1 cellular context compared by ENCODE assay signal in the genomic region with DNA sequence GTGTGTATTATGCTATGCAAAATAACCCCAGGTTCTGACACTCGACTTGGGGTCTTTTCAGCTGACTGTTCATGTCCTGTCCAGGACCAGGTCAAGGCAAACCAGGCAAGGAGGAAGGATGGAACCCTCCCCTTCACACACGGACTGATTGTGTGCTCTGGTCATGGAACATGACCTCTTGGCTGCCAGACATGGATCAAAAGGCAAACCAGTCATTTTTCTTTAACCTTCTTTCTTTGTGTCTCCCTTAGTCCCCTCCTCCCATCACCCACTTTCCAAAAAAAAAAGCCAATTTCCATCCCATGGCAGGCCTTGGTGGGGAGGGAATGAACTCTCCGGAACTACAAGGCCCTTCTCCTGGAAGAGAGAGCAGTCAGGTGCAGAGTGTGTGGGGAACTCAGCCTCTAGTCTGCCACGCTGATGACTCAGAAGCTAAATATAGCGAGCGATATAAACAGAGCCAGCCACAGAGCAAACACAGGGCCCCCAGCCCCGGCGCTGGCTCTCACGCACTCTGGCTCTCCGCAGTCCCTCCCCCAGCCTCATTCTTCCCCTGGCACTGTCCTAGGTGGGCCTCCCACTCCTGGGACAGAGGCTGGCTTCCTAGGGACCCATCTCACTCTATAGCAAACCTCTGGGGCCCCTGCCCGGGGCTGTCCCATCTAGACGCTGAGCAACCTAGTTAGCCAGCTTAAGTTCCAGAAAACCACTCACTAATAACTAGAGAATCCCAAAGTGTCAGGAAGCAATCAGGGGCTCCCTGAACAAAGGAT.
A peak's percentile ranks its signal among the peaks of the same experiment; 100 is the strongest.
TF ChIP-seq lines count a peak whose summit lies in the region.

No MANE protein-coding gene starts in this region.

TF ChIP-seq in HepG2, 621 proteins besides CTCF, POLR2A, EP300 and RAD21 (continued from another document and continues in another):
- peak; percentile 91; the same call in 1 of the 2 replicates for TF ChIP-seq SNAI1 (CRISPR knock-in tag; IDR thresholded peaks at IDR 0.05; ENCODE audit: borderline replicate concordance)
- TF ChIP-seq, protein P1, sequence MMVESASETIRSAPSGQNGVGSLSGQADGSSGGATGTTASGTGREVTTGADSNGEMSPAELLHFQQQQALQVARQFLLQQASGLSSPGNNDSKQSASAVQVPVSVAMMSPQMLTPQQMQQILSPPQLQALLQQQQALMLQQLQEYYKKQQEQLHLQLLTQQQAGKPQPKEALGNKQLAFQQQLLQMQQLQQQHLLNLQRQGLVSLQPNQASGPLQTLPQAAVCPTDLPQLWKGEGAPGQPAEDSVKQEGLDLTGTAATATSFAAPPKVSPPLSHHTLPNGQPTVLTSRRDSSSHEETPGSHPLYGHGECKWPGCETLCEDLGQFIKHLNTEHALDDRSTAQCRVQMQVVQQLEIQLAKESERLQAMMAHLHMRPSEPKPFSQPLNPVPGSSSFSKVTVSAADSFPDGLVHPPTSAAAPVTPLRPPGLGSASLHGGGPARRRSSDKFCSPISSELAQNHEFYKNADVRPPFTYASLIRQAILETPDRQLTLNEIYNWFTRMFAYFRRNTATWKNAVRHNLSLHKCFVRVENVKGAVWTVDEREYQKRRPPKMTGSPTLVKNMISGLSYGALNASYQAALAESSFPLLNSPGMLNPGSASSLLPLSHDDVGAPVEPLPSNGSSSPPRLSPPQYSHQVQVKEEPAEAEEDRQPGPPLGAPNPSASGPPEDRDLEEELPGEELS (CRISPR knock-in tag; IDR thresholded peaks at IDR 0.05): peak; percentile 95
- TF ChIP-seq, protein P2, sequence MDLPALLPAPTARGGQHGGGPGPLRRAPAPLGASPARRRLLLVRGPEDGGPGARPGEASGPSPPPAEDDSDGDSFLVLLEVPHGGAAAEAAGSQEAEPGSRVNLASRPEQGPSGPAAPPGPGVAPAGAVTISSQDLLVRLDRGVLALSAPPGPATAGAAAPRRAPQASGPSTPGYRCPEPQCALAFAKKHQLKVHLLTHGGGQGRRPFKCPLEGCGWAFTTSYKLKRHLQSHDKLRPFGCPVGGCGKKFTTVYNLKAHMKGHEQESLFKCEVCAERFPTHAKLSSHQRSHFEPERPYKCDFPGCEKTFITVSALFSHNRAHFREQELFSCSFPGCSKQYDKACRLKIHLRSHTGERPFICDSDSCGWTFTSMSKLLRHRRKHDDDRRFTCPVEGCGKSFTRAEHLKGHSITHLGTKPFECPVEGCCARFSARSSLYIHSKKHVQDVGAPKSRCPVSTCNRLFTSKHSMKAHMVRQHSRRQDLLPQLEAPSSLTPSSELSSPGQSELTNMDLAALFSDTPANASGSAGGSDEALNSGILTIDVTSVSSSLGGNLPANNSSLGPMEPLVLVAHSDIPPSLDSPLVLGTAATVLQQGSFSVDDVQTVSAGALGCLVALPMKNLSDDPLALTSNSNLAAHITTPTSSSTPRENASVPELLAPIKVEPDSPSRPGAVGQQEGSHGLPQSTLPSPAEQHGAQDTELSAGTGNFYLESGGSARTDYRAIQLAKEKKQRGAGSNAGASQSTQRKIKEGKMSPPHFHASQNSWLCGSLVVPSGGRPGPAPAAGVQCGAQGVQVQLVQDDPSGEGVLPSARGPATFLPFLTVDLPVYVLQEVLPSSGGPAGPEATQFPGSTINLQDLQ (CRISPR knock-in tag; IDR thresholded peaks at IDR 0.05): peak; percentile 43; the same call in 1 of the 2 replicates
- peak; percentile 45; the same call in 1 of the 2 replicates for TF ChIP-seq SMC3 (IDR thresholded peaks at IDR 0.05; ENCODE audit: low read length)
- TF ChIP-seq SPEN (CRISPR knock-in tag; IDR thresholded peaks at IDR 0.05; ENCODE audit: low read depth): peak; percentile 78
- TF ChIP-seq ZNF549 (CRISPR knock-in tag; IDR thresholded peaks at IDR 0.05): no peak
- peak; percentile 75; the same call in 1 of the 2 replicates for TF ChIP-seq ZNF350 (CRISPR knock-in tag; IDR thresholded peaks at IDR 0.05; ENCODE audit: borderline replicate concordance, low read depth)
- TF ChIP-seq FOXJ3 (CRISPR knock-in tag; IDR thresholded peaks at IDR 0.05; ENCODE audit: borderline replicate concordance): peak; percentile 90; the same call in 1 of the 2 replicates
- TF ChIP-seq ZNF614 (CRISPR knock-in tag; IDR thresholded peaks at IDR 0.05; ENCODE audit: borderline replicate concordance): peak; percentile 75
- TF ChIP-seq MTA1 (CRISPR knock-in tag; IDR thresholded peaks at IDR 0.05; ENCODE audit: borderline replicate concordance): peak; percentile 83; the same call in 1 of the 2 replicates
- TF ChIP-seq NFRKB (IDR thresholded peaks at IDR 0.05): no peak
- TF ChIP-seq ZNF501 (CRISPR knock-in tag; IDR thresholded peaks at IDR 0.05): peak; percentile 66; the same call in 1 of the 2 replicates
- no peak for TF ChIP-seq ZNF775 (CRISPR knock-in tag; IDR thresholded peaks at IDR 0.05; ENCODE audit: borderline replicate concordance)
- peak; percentile 7 for TF ChIP-seq PRPF4 (IDR thresholded peaks at IDR 0.05; ENCODE audit: low read depth, low read length, poor library complexity, severe bottlenecking)
- 0 out of 2 replicates have a peak, but pooled peaks have one; percentile 20 for TF ChIP-seq NFYC (CRISPR knock-in tag; IDR thresholded peaks at IDR 0.05)
- TF ChIP-seq ZBTB7B (CRISPR knock-in tag; IDR thresholded peaks at IDR 0.05): peak; percentile 78
- TF ChIP-seq ZSCAN29 (CRISPR knock-in tag; conservative IDR thresholded peaks at IDR 0.05): peak; percentile 60; the same call in 1 of the 2 replicates
- TF ChIP-seq DR1 (CRISPR knock-in tag; IDR thresholded peaks at IDR 0.05): peak; percentile 69
- TF ChIP-seq GATAD2A (CRISPR knock-in tag; IDR thresholded peaks at IDR 0.05): peak; percentile 97
- TF ChIP-seq ZBTB20 (CRISPR knock-in tag; IDR thresholded peaks at IDR 0.05; ENCODE audit: borderline replicate concordance, low read depth): peak; percentile 62; the same call in 1 of the 2 replicates
- TF ChIP-seq ATF7-NPFF (CRISPR knock-in tag; IDR thresholded peaks at IDR 0.05; ENCODE audit: low read depth): peak; percentile 25; the same call in 1 of the 2 replicates
- peak; percentile 91; the same call in 1 of the 2 replicates for TF ChIP-seq ZNF205 (CRISPR knock-in tag; IDR thresholded peaks at IDR 0.05)
- peak; percentile 78; the same call in 1 of the 2 replicates for TF ChIP-seq SOX13 (IDR thresholded peaks at IDR 0.05)
- TF ChIP-seq SOX13 (CRISPR knock-in tag; conservative IDR thresholded peaks at IDR 0.05 in 1 of 2, IDR thresholded peaks at IDR 0.05 in 1 of 2): peak in 1 of 2 experiments; percentile 86; a peak in 2 of 4 replicates
- TF ChIP-seq BCL6 (CRISPR knock-in tag; IDR thresholded peaks at IDR 0.05): peak; percentile 90
- TF ChIP-seq, protein P3, sequence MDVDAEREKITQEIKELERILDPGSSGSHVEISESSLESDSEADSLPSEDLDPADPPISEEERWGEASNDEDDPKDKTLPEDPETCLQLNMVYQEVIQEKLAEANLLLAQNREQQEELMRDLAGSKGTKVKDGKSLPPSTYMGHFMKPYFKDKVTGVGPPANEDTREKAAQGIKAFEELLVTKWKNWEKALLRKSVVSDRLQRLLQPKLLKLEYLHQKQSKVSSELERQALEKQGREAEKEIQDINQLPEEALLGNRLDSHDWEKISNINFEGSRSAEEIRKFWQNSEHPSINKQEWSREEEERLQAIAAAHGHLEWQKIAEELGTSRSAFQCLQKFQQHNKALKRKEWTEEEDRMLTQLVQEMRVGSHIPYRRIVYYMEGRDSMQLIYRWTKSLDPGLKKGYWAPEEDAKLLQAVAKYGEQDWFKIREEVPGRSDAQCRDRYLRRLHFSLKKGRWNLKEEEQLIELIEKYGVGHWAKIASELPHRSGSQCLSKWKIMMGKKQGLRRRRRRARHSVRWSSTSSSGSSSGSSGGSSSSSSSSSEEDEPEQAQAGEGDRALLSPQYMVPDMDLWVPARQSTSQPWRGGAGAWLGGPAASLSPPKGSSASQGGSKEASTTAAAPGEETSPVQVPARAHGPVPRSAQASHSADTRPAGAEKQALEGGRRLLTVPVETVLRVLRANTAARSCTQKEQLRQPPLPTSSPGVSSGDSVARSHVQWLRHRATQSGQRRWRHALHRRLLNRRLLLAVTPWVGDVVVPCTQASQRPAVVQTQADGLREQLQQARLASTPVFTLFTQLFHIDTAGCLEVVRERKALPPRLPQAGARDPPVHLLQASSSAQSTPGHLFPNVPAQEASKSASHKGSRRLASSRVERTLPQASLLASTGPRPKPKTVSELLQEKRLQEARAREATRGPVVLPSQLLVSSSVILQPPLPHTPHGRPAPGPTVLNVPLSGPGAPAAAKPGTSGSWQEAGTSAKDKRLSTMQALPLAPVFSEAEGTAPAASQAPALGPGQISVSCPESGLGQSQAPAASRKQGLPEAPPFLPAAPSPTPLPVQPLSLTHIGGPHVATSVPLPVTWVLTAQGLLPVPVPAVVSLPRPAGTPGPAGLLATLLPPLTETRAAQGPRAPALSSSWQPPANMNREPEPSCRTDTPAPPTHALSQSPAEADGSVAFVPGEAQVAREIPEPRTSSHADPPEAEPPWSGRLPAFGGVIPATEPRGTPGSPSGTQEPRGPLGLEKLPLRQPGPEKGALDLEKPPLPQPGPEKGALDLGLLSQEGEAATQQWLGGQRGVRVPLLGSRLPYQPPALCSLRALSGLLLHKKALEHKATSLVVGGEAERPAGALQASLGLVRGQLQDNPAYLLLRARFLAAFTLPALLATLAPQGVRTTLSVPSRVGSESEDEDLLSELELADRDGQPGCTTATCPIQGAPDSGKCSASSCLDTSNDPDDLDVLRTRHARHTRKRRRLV (CRISPR knock-in tag; IDR thresholded peaks at IDR 0.05): 0 out of 2 replicates have a peak, but pooled peaks have one; percentile 34
- TF ChIP-seq HIVEP1 (CRISPR knock-in tag; IDR thresholded peaks at IDR 0.05): peak; percentile 89; the same call in 1 of the 2 replicates
- TF ChIP-seq, protein P4, sequence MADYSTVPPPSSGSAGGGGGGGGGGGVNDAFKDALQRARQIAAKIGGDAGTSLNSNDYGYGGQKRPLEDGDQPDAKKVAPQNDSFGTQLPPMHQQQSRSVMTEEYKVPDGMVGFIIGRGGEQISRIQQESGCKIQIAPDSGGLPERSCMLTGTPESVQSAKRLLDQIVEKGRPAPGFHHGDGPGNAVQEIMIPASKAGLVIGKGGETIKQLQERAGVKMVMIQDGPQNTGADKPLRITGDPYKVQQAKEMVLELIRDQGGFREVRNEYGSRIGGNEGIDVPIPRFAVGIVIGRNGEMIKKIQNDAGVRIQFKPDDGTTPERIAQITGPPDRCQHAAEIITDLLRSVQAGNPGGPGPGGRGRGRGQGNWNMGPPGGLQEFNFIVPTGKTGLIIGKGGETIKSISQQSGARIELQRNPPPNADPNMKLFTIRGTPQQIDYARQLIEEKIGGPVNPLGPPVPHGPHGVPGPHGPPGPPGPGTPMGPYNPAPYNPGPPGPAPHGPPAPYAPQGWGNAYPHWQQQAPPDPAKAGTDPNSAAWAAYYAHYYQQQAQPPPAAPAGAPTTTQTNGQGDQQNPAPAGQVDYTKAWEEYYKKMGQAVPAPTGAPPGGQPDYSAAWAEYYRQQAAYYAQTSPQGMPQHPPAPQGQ (CRISPR knock-in tag; IDR thresholded peaks at IDR 0.05; ENCODE audit: borderline replicate concordance): 0 out of 2 replicates have a peak, but pooled peaks have one; percentile 55
- TF ChIP-seq JUND (CRISPR knock-in tag; IDR thresholded peaks at IDR 0.05): peak; percentile 98
- TF ChIP-seq SOX6 (IDR thresholded peaks at IDR 0.05): no peak
- TF ChIP-seq SOX6 (CRISPR knock-in tag; IDR thresholded peaks at IDR 0.05): peak; percentile 97
- TF ChIP-seq KDM1A (CRISPR knock-in tag; IDR thresholded peaks at IDR 0.05): peak; percentile 51; the same call in 1 of the 2 replicates
- peak; percentile 100 for TF ChIP-seq AHR (CRISPR knock-in tag; IDR thresholded peaks at IDR 0.05)
- TF ChIP-seq ZNF331 (CRISPR knock-in tag; IDR thresholded peaks at IDR 0.05): peak; percentile 80
- TF ChIP-seq RXRA (CRISPR knock-in tag; IDR thresholded peaks at IDR 0.05): peak; percentile 97
- TF ChIP-seq, protein P5, sequence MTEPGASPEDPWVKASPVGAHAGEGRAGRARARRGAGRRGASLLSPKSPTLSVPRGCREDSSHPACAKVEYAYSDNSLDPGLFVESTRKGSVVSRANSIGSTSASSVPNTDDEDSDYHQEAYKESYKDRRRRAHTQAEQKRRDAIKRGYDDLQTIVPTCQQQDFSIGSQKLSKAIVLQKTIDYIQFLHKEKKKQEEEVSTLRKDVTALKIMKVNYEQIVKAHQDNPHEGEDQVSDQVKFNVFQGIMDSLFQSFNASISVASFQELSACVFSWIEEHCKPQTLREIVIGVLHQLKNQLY (CRISPR knock-in tag; IDR thresholded peaks at IDR 0.05): peak; percentile 96
- TF ChIP-seq, protein P6, sequence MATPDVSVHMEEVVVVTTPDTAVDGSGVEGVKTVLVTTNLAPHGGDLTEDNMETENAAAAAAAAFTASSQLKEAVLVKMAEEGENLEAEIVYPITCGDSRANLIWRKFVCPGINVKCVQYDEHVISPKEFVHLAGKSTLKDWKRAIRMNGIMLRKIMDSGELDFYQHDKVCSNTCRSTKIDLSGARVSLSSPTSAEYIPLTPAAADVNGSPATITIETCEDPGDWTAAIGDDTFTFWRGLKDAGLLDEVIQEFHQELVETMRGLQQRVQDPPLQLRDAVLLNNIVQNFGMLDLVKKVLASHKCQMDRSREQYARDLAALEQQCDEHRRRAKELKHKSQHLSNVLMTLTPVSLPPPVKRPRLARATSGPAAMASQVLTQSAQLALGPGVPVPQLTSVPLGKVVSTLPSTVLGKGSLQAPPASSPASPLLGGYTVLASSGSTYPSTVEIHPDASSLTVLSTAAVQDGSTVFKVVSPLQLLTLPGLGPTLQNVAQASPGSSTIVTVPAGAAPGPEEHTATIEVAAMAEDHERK (CRISPR knock-in tag; IDR thresholded peaks at IDR 0.05; ENCODE audit: low read depth): peak; percentile 28; the same call in 1 of the 2 replicates
- peak; percentile 72; the same call in 1 of the 2 replicates for TF ChIP-seq ZNF652 (CRISPR knock-in tag; IDR thresholded peaks at IDR 0.05; ENCODE audit: borderline replicate concordance, low read depth)
- TF ChIP-seq, protein P7, sequence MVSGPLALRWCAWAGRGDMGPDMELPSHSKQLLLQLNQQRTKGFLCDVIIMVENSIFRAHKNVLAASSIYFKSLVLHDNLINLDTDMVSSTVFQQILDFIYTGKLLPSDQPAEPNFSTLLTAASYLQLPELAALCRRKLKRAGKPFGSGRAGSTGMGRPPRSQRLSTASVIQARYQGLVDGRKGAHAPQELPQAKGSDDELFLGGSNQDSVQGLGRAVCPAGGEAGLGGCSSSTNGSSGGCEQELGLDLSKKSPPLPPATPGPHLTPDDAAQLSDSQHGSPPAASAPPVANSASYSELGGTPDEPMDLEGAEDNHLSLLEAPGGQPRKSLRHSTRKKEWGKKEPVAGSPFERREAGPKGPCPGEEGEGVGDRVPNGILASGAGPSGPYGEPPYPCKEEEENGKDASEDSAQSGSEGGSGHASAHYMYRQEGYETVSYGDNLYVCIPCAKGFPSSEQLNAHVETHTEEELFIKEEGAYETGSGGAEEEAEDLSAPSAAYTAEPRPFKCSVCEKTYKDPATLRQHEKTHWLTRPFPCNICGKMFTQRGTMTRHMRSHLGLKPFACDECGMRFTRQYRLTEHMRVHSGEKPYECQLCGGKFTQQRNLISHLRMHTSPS (CRISPR knock-in tag; IDR thresholded peaks at IDR 0.05; ENCODE audit: low read depth): peak; percentile 86; the same call in 1 of the 2 replicates
- peak; percentile 77; the same call in 1 of the 2 replicates for TF ChIP-seq FOXK2 (IDR thresholded peaks at IDR 0.05)
- no peak for TF ChIP-seq ZNF773 (CRISPR knock-in tag; IDR thresholded peaks at IDR 0.05; ENCODE audit: borderline replicate concordance)
- TF ChIP-seq SIX4 (CRISPR knock-in tag; IDR thresholded peaks at IDR 0.05): 0 out of 2 replicates have a peak, but pooled peaks have one; percentile 31
- peak; percentile 79 for TF ChIP-seq PHF5A (CRISPR knock-in tag; IDR thresholded peaks at IDR 0.05; ENCODE audit: low read depth, unreplicated experiment)
- no peak for TF ChIP-seq ZNF550 (CRISPR knock-in tag; IDR thresholded peaks at IDR 0.05; ENCODE audit: borderline replicate concordance)
- peak; percentile 96 for TF ChIP-seq RARA (CRISPR knock-in tag; IDR thresholded peaks at IDR 0.05)
